In the genomic region with DNA sequence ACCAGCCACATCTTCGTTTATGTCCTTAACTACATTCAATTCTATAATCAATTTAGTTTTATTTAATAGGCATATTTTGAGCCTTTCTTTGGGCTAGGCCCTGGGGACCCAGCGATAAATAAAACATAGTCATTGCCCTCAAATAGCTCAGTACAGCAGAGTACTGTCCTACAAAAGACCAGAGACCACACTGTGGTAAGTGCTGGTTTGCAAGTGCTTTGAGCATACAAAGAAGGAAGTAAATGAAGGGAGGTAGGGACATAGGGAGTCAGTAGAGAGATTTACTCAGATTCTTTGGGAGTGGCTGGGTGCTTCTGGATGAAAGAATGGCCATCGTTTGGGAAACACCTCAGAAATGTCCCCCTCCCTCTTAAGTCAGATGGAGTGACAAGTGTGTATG, we compare ENCODE assay signal across 1 cellular context.
TF ChIP-seq lines count a peak whose summit lies in the region.

No MANE protein-coding gene starts in this region.

TF ChIP-seq in GM23338, 12 proteins besides CTCF, POLR2A, EP300 and RAD21 (continued from another document):
- TF ChIP-seq CREB1 (CRISPR knock-in tag; IDR thresholded peaks at IDR 0.05; ENCODE audit: low read depth) (no peak), ZNF114 (CRISPR knock-in tag; IDR thresholded peaks at IDR 0.05) (no peak)
